In the genomic region with DNA sequence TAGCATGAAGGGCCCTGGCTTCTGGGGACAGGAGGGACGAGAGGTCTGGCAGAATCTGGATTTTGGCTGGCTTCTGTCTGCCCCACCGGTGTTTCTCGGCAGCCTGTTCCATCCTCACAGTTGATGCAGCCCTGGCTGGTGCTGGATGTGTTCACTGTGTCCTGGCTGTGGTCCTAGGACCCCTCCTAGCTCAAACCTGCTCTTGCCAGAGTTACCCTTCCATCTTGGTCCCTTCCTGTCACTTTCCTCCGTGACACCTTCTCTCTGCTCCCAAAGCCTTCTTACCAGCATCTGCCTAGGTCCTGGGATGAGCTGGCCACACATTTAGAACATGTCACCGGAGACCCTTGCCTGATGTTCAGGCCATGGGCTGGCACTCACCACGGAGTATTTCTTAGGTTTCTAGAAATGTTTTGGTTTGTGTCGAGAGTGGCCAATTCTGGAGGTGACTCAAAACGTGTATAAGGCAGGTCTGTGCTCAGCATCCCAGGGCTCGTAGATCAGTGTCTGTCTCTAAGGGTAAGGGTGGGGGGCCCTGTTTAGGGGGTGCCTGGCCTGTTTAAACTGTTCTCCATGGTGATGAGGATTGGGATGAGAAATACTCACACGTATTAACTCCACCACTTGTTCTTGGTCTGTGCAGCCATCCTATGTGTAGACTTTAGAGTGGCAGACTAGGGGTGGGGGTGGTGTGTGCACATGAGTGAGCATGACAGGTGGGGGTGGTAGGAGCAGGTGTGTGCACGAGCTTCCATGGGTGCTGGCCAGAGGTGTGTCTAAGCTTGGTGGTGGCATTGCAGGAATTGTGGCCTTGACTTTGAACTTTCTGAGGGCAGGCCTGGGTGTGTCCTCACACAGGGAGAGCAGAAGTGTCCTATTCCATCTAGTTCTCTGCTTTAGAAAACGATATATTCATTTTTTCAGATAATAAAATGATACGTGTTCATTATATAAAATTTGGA, we compare ENCODE assay signal across 15 cellular contexts.
DNase-seq lines count a peak whose midpoint lies in the region; ATAC-seq and TF ChIP-seq lines count a peak whose summit lies in the region.
"Had no signal": no experiment of that assay in that cellular context is flagged by ENCODE, and none has a peak within 500 bp of the region (broad histone marks: within the 10 kb centered on the region; RNA-seq: fewer than 3 reads in every experiment).

No MANE protein-coding gene starts in this region.

- no peaks in the 10 kb centered on the region for H3K9me3 ChIP-seq in psoas muscle
- H3K9me3 ChIP-seq in vagina = no peaks in the 10 kb centered on the region

- H3K36me3 ChIP-seq in psoas muscle (ENCODE audit: insufficient read depth in 1 of 2, low read depth in 1 of 2) (peaks cover 0 to 34% of the 10 kb centered on the region in 2 donors), vagina (no peaks in the 10 kb centered on the region)

- ATAC-seq in Right ventricle myocardium superior (ENCODE audit: poor library complexity) = no peak
- ATAC-seq in psoas muscle = peak in 1 of 4 donors; percentile 7
- no peak for ATAC-seq in GM19035 (IDR thresholded peaks at IDR 0.05; ENCODE audit: unreplicated experiment)
- ATAC-seq: natural killer cell treated with Interleukin-12 subunit alpha and Interleukin-12 subunit beta and Interleukin-15 and Interleukin-18, amount 100 ng/mL, for 72 hours; T-helper 17 cell had no signal

- H3K27me3 ChIP-seq in psoas muscle (ENCODE audit: insufficient read depth in 3 of 3, low read length in 2 of 3) (no peaks in the 10 kb centered on the region), vagina (no peaks in the 10 kb centered on the region)

- DNase-seq in cardiac septum (ENCODE audit: low spot score) (peak; percentile 64), Right ventricle myocardium superior (no peak), iPS-NIHi11 (ENCODE audit: low spot score) (peak; percentile 1), psoas muscle (peak in 1 of 2 donors; percentile 15), vagina (ENCODE audit: extremely low spot score in 2 of 2) (peak in 1 of 2 donors; percentile 87), GDM1 (lab: John Stamatoyannopoulos, UW) (no peak)
- DNase-seq in stimulated activated CD4-positive, alpha-beta T cell treated with anti-CD3 and anti-CD28 coated beads, Interleukin-4, amount 100 ng/mL, for 1 hour = no peak
- DNase-seq: effector memory CD4-positive, alpha-beta T cell; HCEC 1CT; Kasumi-1; NCI-H1694 treated with DMSO at 0.1 percent for 48 hours; NCI-H526 treated with DMSO at 0.1 percent for 48 hours; T-helper 17 cell had no signal

- 60 to 74% (median 66%) methylated on average over 13 of the region's 13 CpGs for WGBS in psoas muscle, 3 donors

- TF ChIP-seq POLR2A in vagina (IDR thresholded peaks at IDR 0.05) = no peak

- H3K4me3 ChIP-seq in psoas muscle (no peak overlapping the region), vagina (no peak overlapping the region)

- H3K27ac ChIP-seq in psoas muscle = peak overlapping the region; percentile 72
- H3K27ac ChIP-seq in vagina = peak overlapping the region; percentile 66

- H3K4me1 ChIP-seq in psoas muscle (peaks cover 29% of the 10 kb centered on the region), vagina (peaks cover 15% of the 10 kb centered on the region)

- intact Hi-C loops in cardiac septum (cut with DNase I) = loop anchor here (1.0 to 5.0 kb wide), 5 partner anchors 30 to 266 kb away; no protein-coding TSS in a partner anchor
- intact Hi-C loops in Right ventricle myocardium superior (cut with DNase I) = loop anchor here (10.0 kb wide), 1 partner anchor 529 kb away; a partner anchor contains a TSS
- intact Hi-C loops in psoas muscle (cut with DNase I) = no loop called here
- intact Hi-C loops in vagina (cut with DNase I) = no loop called here

- no peak for TF ChIP-seq CTCF in psoas muscle (IDR thresholded peaks at IDR 0.05)
- no peak for TF ChIP-seq CTCF in vagina (IDR thresholded peaks at IDR 0.05)

Comparison
In these comparisons a context has a peak if more than half of its experiments do, and no peak if none do; other contexts are left out.
1. DNase-seq: peak in cardiac septum (single experiment) and iPS-NIHi11 (single experiment); none in Right ventricle myocardium superior (single experiment), stimulated activated CD4-positive, alpha-beta T cell treated with anti-CD3 and anti-CD28 coated beads, Interleukin-4, amount 100 ng/mL, for 1 hour (single experiment) and GDM1 (single experiment).
2. intact Hi-C loops: an anchor here in cardiac septum (1.0 to 5.0 kb wide) and Right ventricle myocardium superior (10.0 kb wide); none called in psoas muscle and vagina.